ENCODE assay signal across 1 cellular context in the genomic region with DNA sequence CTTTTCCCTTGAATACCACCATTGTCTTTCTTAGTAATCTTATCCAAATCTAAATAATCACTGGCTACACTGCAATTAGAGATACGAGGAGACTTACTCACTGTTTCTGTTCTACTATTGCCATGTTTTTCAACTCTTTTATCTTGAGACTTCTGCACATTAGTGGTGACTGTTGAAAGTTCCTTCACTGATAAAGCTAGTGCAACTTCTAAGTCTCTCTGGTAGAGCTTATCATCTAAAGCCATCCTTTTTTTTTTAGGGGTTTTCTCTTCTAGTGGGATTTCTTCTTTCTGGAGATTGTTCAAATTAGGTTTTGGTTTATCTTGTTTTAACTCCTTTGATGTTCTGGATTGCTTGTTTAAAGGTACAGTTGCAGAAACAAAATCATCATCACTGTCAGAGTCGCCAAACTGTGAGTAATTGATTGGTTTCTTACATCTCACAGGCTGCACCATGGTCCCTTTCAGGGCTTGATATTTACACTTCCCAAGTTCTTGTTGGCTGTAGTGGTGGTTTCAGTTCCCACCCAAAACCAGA.
TF ChIP-seq lines count a peak whose summit lies in the region.

No MANE protein-coding gene starts in this region.

TF ChIP-seq in K562, 482 proteins besides CTCF, POLR2A, EP300 and RAD21 (continued from another document and continues in another):
- TF ChIP-seq, protein P1, sequence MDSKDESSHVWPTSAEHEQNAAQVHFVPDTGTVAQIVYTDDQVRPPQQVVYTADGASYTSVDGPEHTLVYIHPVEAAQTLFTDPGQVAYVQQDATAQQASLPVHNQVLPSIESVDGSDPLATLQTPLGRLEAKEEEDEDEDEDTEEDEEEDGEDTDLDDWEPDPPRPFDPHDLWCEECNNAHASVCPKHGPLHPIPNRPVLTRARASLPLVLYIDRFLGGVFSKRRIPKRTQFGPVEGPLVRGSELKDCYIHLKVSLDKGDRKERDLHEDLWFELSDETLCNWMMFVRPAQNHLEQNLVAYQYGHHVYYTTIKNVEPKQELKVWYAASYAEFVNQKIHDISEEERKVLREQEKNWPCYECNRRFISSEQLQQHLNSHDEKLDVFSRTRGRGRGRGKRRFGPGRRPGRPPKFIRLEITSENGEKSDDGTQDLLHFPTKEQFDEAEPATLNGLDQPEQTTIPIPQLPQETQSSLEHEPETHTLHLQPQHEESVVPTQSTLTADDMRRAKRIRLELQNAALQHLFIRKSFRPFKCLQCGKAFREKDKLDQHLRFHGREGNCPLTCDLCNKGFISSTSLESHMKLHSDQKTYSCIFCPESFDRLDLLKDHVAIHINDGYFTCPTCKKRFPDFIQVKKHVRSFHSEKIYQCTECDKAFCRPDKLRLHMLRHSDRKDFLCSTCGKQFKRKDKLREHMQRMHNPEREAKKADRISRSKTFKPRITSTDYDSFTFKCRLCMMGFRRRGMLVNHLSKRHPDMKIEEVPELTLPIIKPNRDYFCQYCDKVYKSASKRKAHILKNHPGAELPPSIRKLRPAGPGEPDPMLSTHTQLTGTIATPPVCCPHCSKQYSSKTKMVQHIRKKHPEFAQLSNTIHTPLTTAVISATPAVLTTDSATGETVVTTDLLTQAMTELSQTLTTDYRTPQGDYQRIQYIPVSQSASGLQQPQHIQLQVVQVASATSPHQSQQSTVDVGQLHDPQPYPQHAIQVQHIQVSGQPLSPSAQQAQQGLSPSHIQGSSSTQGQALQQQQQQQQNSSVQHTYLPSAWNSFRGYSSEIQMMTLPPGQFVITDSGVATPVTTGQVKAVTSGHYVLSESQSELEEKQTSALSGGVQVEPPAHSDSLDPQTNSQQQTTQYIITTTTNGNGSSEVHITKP (IDR thresholded peaks at IDR 0.05; ENCODE audit: partially characterized antibody) = peak; percentile 38
- peak; percentile 95 for TF ChIP-seq ARID1B (IDR thresholded peaks at IDR 0.05)
- no peak for TF ChIP-seq PTBP1 (IDR thresholded peaks at IDR 0.05; ENCODE audit: low read depth, low read length)
- TF ChIP-seq TGIF2 (CRISPR knock-in tag; IDR thresholded peaks at IDR 0.05) = no peak
- no peak for TF ChIP-seq RBM25 (IDR thresholded peaks at IDR 0.05; ENCODE audit: low read depth, low read length, severe bottlenecking)
- no peak for TF ChIP-seq ZBTB17 (CRISPR knock-in tag; IDR thresholded peaks at IDR 0.05)
- TF ChIP-seq, protein P2, sequence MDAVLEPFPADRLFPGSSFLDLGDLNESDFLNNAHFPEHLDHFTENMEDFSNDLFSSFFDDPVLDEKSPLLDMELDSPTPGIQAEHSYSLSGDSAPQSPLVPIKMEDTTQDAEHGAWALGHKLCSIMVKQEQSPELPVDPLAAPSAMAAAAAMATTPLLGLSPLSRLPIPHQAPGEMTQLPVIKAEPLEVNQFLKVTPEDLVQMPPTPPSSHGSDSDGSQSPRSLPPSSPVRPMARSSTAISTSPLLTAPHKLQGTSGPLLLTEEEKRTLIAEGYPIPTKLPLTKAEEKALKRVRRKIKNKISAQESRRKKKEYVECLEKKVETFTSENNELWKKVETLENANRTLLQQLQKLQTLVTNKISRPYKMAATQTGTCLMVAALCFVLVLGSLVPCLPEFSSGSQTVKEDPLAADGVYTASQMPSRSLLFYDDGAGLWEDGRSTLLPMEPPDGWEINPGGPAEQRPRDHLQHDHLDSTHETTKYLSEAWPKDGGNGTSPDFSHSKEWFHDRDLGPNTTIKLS (IDR thresholded peaks at IDR 0.05; ENCODE audit: borderline replicate concordance, low read depth) = no peak
- TF ChIP-seq FIP1L1 (IDR thresholded peaks at IDR 0.05; ENCODE audit: low read depth, low read length, poor library complexity, severe bottlenecking) = no peak
- TF ChIP-seq ESRRB (CRISPR knock-in tag; IDR thresholded peaks at IDR 0.05; ENCODE audit: borderline replicate concordance) = no peak
- no peak for TF ChIP-seq KLF13 (tag; IDR thresholded peaks at IDR 0.05; ENCODE audit: borderline replicate concordance, low read depth)
- TF ChIP-seq TCF7L2 (IDR thresholded peaks at IDR 0.05; ENCODE audit: low read depth, low read length) = no peak
- peak; percentile 52; the same call in 1 of the 2 replicates for TF ChIP-seq PHB2 (IDR thresholded peaks at IDR 0.05; ENCODE audit: low read depth)
- TF ChIP-seq, protein P3, sequence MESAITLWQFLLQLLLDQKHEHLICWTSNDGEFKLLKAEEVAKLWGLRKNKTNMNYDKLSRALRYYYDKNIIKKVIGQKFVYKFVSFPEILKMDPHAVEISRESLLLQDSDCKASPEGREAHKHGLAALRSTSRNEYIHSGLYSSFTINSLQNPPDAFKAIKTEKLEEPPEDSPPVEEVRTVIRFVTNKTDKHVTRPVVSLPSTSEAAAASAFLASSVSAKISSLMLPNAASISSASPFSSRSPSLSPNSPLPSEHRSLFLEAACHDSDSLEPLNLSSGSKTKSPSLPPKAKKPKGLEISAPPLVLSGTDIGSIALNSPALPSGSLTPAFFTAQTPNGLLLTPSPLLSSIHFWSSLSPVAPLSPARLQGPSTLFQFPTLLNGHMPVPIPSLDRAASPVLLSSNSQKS (CRISPR knock-in tag; IDR thresholded peaks at IDR 0.05) = no peak
- TF ChIP-seq DNMT1 (IDR thresholded peaks at IDR 0.05) = no peak
- peak; percentile 89 for TF ChIP-seq PML (IDR thresholded peaks at IDR 0.05; ENCODE audit: low read length)
- TF ChIP-seq ZNF12 (CRISPR knock-in tag; IDR thresholded peaks at IDR 0.05) = no peak
- TF ChIP-seq ZNF134 (CRISPR knock-in tag; conservative IDR thresholded peaks at IDR 0.05) = no peak
- TF ChIP-seq, protein P4, sequence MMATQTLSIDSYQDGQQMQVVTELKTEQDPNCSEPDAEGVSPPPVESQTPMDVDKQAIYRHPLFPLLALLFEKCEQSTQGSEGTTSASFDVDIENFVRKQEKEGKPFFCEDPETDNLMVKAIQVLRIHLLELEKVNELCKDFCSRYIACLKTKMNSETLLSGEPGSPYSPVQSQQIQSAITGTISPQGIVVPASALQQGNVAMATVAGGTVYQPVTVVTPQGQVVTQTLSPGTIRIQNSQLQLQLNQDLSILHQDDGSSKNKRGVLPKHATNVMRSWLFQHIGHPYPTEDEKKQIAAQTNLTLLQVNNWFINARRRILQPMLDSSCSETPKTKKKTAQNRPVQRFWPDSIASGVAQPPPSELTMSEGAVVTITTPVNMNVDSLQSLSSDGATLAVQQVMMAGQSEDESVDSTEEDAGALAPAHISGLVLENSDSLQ (IDR thresholded peaks at IDR 0.05) = peak; percentile 66
- 0 out of 2 replicates have a peak, but pooled peaks have one; percentile 24 for TF ChIP-seq ZNF311 (CRISPR knock-in tag; IDR thresholded peaks at IDR 0.05)
- peak; percentile 81 for TF ChIP-seq TRIM24 (IDR thresholded peaks at IDR 0.05)
- TF ChIP-seq, protein P5, sequence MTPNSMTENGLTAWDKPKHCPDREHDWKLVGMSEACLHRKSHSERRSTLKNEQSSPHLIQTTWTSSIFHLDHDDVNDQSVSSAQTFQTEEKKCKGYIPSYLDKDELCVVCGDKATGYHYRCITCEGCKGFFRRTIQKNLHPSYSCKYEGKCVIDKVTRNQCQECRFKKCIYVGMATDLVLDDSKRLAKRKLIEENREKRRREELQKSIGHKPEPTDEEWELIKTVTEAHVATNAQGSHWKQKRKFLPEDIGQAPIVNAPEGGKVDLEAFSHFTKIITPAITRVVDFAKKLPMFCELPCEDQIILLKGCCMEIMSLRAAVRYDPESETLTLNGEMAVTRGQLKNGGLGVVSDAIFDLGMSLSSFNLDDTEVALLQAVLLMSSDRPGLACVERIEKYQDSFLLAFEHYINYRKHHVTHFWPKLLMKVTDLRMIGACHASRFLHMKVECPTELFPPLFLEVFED (CRISPR knock-in tag; conservative IDR thresholded peaks at IDR 0.05) = no peak
- TF ChIP-seq GTF2A2 (tag; IDR thresholded peaks at IDR 0.05) = no peak
- TF ChIP-seq POLR3G (IDR thresholded peaks at IDR 0.05; ENCODE audit: extremely low read depth, insufficient read length, insufficient replicate concordance) = no peak
- no peak for TF ChIP-seq RBM34 (IDR thresholded peaks at IDR 0.05; ENCODE audit: borderline replicate concordance, insufficient read depth, low read length)
- TF ChIP-seq, protein P6, sequence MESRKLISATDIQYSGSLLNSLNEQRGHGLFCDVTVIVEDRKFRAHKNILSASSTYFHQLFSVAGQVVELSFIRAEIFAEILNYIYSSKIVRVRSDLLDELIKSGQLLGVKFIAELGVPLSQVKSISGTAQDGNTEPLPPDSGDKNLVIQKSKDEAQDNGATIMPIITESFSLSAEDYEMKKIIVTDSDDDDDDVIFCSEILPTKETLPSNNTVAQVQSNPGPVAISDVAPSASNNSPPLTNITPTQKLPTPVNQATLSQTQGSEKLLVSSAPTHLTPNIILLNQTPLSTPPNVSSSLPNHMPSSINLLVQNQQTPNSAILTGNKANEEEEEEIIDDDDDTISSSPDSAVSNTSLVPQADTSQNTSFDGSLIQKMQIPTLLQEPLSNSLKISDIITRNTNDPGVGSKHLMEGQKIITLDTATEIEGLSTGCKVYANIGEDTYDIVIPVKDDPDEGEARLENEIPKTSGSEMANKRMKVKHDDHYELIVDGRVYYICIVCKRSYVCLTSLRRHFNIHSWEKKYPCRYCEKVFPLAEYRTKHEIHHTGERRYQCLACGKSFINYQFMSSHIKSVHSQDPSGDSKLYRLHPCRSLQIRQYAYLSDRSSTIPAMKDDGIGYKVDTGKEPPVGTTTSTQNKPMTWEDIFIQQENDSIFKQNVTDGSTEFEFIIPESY (CRISPR knock-in tag; IDR thresholded peaks at IDR 0.05) = no peak
- peak; percentile 61; the same call in 1 of the 2 replicates for TF ChIP-seq SMARCC2 (IDR thresholded peaks at IDR 0.05; ENCODE audit: low read depth)
- TF ChIP-seq ILK (tag; IDR thresholded peaks at IDR 0.05; ENCODE audit: borderline replicate concordance, low read depth) = no peak
- TF ChIP-seq TCFL5 (CRISPR knock-in tag; conservative IDR thresholded peaks at IDR 0.05) = no peak
- TF ChIP-seq, protein P7, sequence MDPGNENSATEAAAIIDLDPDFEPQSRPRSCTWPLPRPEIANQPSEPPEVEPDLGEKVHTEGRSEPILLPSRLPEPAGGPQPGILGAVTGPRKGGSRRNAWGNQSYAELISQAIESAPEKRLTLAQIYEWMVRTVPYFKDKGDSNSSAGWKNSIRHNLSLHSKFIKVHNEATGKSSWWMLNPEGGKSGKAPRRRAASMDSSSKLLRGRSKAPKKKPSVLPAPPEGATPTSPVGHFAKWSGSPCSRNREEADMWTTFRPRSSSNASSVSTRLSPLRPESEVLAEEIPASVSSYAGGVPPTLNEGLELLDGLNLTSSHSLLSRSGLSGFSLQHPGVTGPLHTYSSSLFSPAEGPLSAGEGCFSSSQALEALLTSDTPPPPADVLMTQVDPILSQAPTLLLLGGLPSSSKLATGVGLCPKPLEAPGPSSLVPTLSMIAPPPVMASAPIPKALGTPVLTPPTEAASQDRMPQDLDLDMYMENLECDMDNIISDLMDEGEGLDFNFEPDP (CRISPR knock-in tag; IDR thresholded peaks at IDR 0.05) = no peak
- TF ChIP-seq ZNF77 (CRISPR knock-in tag; IDR thresholded peaks at IDR 0.05) = no peak
- peak; percentile 72; the same call in 1 of the 2 replicates for TF ChIP-seq EHMT2 (IDR thresholded peaks at IDR 0.05)
- 0 out of 2 replicates have a peak, but pooled peaks have one; percentile 14 for TF ChIP-seq NFE2 (IDR thresholded peaks at IDR 0.05; ENCODE audit: low read depth)
- no peak for TF ChIP-seq POLR2H (tag; IDR thresholded peaks at IDR 0.05; ENCODE audit: low read depth)
- no peak for TF ChIP-seq HNRNPH1 (optimal IDR thresholded peaks at IDR 0.05; ENCODE audit: low read depth, low read length)
- no peak for TF ChIP-seq CREBBP (IDR thresholded peaks at IDR 0.05; ENCODE audit: low read depth, low read length)
- TF ChIP-seq FOXP1 (CRISPR knock-in tag; IDR thresholded peaks at IDR 0.05) = no peak
- no peak for TF ChIP-seq ZNF140 (CRISPR knock-in tag; IDR thresholded peaks at IDR 0.05)
- peak; percentile 61; the same call in 1 of the 2 replicates for TF ChIP-seq GATAD2A (IDR thresholded peaks at IDR 0.05)
- no peak for TF ChIP-seq HOXB6 (CRISPR knock-in tag; IDR thresholded peaks at IDR 0.05; ENCODE audit: borderline replicate concordance)
- TF ChIP-seq SRSF7 (optimal IDR thresholded peaks at IDR 0.05; ENCODE audit: low read depth, low read length) = no peak
- TF ChIP-seq, protein P8, sequence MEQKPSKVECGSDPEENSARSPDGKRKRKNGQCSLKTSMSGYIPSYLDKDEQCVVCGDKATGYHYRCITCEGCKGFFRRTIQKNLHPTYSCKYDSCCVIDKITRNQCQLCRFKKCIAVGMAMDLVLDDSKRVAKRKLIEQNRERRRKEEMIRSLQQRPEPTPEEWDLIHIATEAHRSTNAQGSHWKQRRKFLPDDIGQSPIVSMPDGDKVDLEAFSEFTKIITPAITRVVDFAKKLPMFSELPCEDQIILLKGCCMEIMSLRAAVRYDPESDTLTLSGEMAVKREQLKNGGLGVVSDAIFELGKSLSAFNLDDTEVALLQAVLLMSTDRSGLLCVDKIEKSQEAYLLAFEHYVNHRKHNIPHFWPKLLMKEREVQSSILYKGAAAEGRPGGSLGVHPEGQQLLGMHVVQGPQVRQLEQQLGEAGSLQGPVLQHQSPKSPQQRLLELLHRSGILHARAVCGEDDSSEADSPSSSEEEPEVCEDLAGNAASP (IDR thresholded peaks at IDR 0.05) = no peak
- peak; percentile 84 for TF ChIP-seq KLF16 (IDR thresholded peaks at IDR 0.05)
- no peak for TF ChIP-seq TFAM (CRISPR knock-in tag; conservative IDR thresholded peaks at IDR 0.05)
- no peak for TF ChIP-seq ZNF431 (CRISPR knock-in tag; IDR thresholded peaks at IDR 0.05)
- TF ChIP-seq, protein P9, sequence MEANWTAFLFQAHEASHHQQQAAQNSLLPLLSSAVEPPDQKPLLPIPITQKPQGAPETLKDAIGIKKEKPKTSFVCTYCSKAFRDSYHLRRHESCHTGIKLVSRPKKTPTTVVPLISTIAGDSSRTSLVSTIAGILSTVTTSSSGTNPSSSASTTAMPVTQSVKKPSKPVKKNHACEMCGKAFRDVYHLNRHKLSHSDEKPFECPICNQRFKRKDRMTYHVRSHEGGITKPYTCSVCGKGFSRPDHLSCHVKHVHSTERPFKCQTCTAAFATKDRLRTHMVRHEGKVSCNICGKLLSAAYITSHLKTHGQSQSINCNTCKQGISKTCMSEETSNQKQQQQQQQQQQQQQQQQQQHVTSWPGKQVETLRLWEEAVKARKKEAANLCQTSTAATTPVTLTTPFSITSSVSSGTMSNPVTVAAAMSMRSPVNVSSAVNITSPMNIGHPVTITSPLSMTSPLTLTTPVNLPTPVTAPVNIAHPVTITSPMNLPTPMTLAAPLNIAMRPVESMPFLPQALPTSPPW (CRISPR knock-in tag; IDR thresholded peaks at IDR 0.05) = peak; percentile 36; the same call in 1 of the 2 replicates
- no peak for TF ChIP-seq COPS2 (conservative IDR thresholded peaks at IDR 0.05)
- no peak for TF ChIP-seq BRD9 (IDR thresholded peaks at IDR 0.05; ENCODE audit: low read depth, partially characterized antibody)
